In the genomic region with DNA sequence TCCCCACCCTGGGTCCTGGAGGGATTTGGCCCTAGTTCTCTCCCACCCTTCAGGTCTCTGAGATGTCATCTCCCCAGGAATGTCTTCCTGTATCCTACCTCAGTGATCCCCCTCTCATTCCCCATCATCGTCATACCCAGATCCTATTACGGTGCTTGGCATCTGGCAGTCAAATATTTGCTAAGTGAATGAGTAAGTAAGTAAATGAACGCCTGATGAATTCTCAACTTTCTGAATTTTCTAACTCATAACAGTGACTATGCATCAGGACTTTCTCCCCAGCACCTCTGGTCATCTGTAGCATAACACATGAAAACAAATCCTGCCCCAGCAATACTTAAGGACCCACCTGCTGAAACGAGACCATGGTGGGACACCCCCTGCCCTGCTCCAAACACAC, we compare ENCODE assay signal across 16 cellular contexts.
"Had no signal": no experiment of that assay in that cellular context is flagged by ENCODE, and none has a peak within 500 bp of the region (broad histone marks: within the 10 kb centered on the region; RNA-seq: fewer than 3 reads in every experiment).

No MANE protein-coding gene starts in this region.

- DNase-seq: activated CD4-positive, alpha-beta T cell treated with anti-CD3 and anti-CD28 coated beads for 4 hours; activated CD8-positive, alpha-beta memory T cell treated with anti-CD3 and anti-CD28 coated beads, Interleukin-2, amount 50 U/mL, for 4 hours; activated CD8-positive, alpha-beta T cell treated with anti-CD3 and anti-CD28 coated beads for 36 hours; activated gamma-delta T cell treated with Interleukin-2 at 50 U/mL for 16 hours; activated naive CD8-positive, alpha-beta T cell treated with anti-CD3 and anti-CD28 coated beads for 36 hours; activated T-cell treated with anti-CD3 and anti-CD28 coated beads, Interleukin-2, amount 50 U/mL, for 72 hours; anterior cingulate cortex; psoas muscle; right lobe of liver; spleen; stimulated activated CD4-positive, alpha-beta T cell treated with anti-CD3 and anti-CD28 coated beads, Interleukin-1b, Interleukin-23, amount 100 ng/mL, for 48 hours; stimulated activated naive CD4-positive, alpha-beta T cell; WERI-Rb-1 had no signal

- H3K4me1 ChIP-seq: breast epithelium, psoas muscle, right lobe of liver, suprapubic skin had no signal

- H3K9me3 ChIP-seq: breast epithelium, esophagus muscularis mucosa, psoas muscle, right lobe of liver, spleen, suprapubic skin had no signal

- H3K4me3 ChIP-seq: breast epithelium, esophagus muscularis mucosa, psoas muscle, right lobe of liver, spleen, suprapubic skin had no signal

- H3K36me3 ChIP-seq: breast epithelium, esophagus muscularis mucosa, right lobe of liver, spleen, suprapubic skin, WERI-Rb-1 had no signal

- H3K27me3 ChIP-seq: breast epithelium, esophagus muscularis mucosa, right lobe of liver, spleen had no signal

- H3K27ac ChIP-seq: breast epithelium, esophagus muscularis mucosa, psoas muscle, right lobe of liver, suprapubic skin, WERI-Rb-1 had no signal

- ATAC-seq: activated CD8-positive, alpha-beta T cell treated with anti-CD3 and anti-CD28 coated beads for 36 hours; activated T-cell treated with anti-CD3 and anti-CD28 coated beads, Interleukin-2, amount 50 U/mL, for 72 hours; psoas muscle had no signal
